ENCODE assay signal across 8 cellular contexts in the genomic region with DNA sequence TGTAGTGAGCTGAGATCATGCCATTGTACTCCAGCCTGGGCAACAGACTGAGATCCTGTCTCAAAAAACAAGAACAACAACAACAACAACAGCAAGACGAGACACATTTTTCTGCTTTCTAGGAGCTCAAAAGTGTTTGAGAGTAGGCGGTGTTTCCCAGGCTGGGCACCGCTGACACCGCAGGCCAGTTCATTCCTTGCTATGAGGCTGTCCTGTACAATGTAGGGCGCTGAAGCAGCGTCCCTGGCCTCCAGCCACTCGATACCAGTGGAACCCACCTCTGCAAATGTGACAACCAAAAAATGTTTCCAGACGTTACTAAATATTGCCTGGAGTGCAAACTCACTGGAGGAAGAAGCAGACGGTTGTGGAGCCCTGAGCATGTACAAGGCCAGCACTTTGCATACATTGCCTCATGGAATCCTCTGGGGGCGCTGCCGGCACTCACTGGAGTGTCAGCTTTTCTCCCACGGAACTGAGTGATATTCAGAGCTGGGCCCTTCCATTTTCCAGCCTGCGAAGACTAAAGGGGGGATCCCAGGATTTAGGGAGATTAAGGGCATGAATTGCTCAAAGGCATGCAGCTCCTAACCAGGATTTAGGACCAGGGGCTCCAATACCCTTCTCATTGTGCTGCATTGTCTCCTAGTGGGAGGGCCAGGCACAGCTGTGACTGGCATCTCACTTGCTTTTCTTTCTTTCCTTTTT. TPM values are rescaled to one million over a fixed set of nuclear protein-coding genes. Genes with fewer than 3 reads are reported as not detected.
A peak's percentile ranks its signal among the peaks of the same experiment; 100 is the strongest.
DNase-seq lines count a peak whose midpoint lies in the region; ATAC-seq and TF ChIP-seq lines count a peak whose summit lies in the region.

No MANE protein-coding gene starts in this region.

- H3K4me3 ChIP-seq in Caco-2 (ENCODE audit: low read depth, low read length) = no peak overlapping the region
- no peak overlapping the region for H3K4me3 ChIP-seq in cardiac muscle cell

- H3K36me3 ChIP-seq in Caco-2 (ENCODE audit: control insufficient read depth, insufficient read depth, low read length) (no peaks in the 10 kb centered on the region), cardiac muscle cell (no peaks in the 10 kb centered on the region)

- CTCF ChIA-PET in Caco-2 (lab: Charles Lee) = interaction anchor here (0.5 to 1.5 kb wide), 12 partner anchors 9 to 97 kb away, joined by 3 to 11 read pairs (median 3); a partner anchor contains a TSS

- DNase-seq in Caco-2 = peak in 1 of 2 experiments; percentile 55
- DNase-seq in HUDEP-2 (lab: John Stamatoyannopoulos, UW; ENCODE audit: unreplicated experiment in 76 of 76) = peak in 55 of 76 experiments; percentile 19 to 72 (median 53)
- peak; percentile 78 for DNase-seq in SIG-M5 treated with dmso at 0.1 percent for 504 hours (lab: John Stamatoyannopoulos, UW; ENCODE audit: unreplicated experiment)
- peak; percentile 78 to 89 for DNase-seq in cardiac muscle cell (ENCODE audit: low read depth in 1 of 2, low spot score in 1 of 2)
- peak; percentile 91 for DNase-seq in posterior vena cava (ENCODE audit: low spot score)
- DNase-seq in DMS79 (lab: John Stamatoyannopoulos, UW) = no peak

- no peaks in the 10 kb centered on the region for H3K9me3 ChIP-seq in Caco-2
- no peaks in the 10 kb centered on the region for H3K9me3 ChIP-seq in cardiac muscle cell (ENCODE audit: low read depth)

- H3K9me3 Mint-ChIP-seq in Caco-2 (ENCODE audit: unreplicated experiment) = no peaks in the 10 kb centered on the region
- H3K9me3 Mint-ChIP-seq in activated naive CD4-positive, alpha-beta T cell treated with anti-CD3 and anti-CD28 coated beads, Interleukin-2, amount 50 U/mL, for 24 hours = no peaks in the 10 kb centered on the region

- peaks cover 8% of the 10 kb centered on the region for H3K36me3 Mint-ChIP-seq in Caco-2 (ENCODE audit: insufficient read depth, unreplicated experiment)
- no peaks in the 10 kb centered on the region for H3K36me3 Mint-ChIP-seq in activated naive CD4-positive, alpha-beta T cell treated with anti-CD3 and anti-CD28 coated beads, Interleukin-2, amount 50 U/mL, for 24 hours

- H3K27ac Mint-ChIP-seq in Caco-2 (ENCODE audit: unreplicated experiment) = no peak overlapping the region
- peak overlapping the region; percentile 35 for H3K27ac Mint-ChIP-seq in activated naive CD4-positive, alpha-beta T cell treated with anti-CD3 and anti-CD28 coated beads, Interleukin-2, amount 50 U/mL, for 24 hours

- H3K27ac ChIP-seq in cardiac muscle cell = peak overlapping the region; percentile 22

- POLR2A ChIA-PET in Caco-2 (lab: Charles Lee) = no interaction called here

- ATAC-seq in HG02763 (IDR thresholded peaks at IDR 0.05; ENCODE audit: unreplicated experiment) = no peak

- no peaks in the 10 kb centered on the region for H3K27me3 Mint-ChIP-seq in Caco-2 (ENCODE audit: insufficient read depth, unreplicated experiment)
- no peaks in the 10 kb centered on the region for H3K27me3 Mint-ChIP-seq in activated naive CD4-positive, alpha-beta T cell treated with anti-CD3 and anti-CD28 coated beads, Interleukin-2, amount 50 U/mL, for 24 hours

- H3K4me1 Mint-ChIP-seq in Caco-2 (ENCODE audit: low read depth, unreplicated experiment) = peaks cover 30% of the 10 kb centered on the region
- H3K4me1 Mint-ChIP-seq in activated naive CD4-positive, alpha-beta T cell treated with anti-CD3 and anti-CD28 coated beads, Interleukin-2, amount 50 U/mL, for 24 hours = peaks cover 17% of the 10 kb centered on the region

- no peak overlapping the region for H3K4me3 Mint-ChIP-seq in Caco-2 (ENCODE audit: unreplicated experiment)
- H3K4me3 Mint-ChIP-seq in activated naive CD4-positive, alpha-beta T cell treated with anti-CD3 and anti-CD28 coated beads, Interleukin-2, amount 50 U/mL, for 24 hours = no peak overlapping the region

- intact Hi-C loops in Caco-2 (cut with micrococcal nuclease; ENCODE audit: unreplicated experiment) (no loop called here), posterior vena cava (cut with DNase I) (no loop called here)

- H3K4me1 ChIP-seq in Caco-2 (peaks cover 6% of the 10 kb centered on the region; the same call in 1 of the 2 replicates), cardiac muscle cell (ENCODE audit: low read depth) (peaks cover 21% of the 10 kb centered on the region)

- no peaks in the 10 kb centered on the region for H3K27me3 ChIP-seq in Caco-2 (replicated peaks; ENCODE audit: control insufficient read depth, insufficient read depth, low read length)
- no peaks in the 10 kb centered on the region for H3K27me3 ChIP-seq in cardiac muscle cell

- peak; percentile 48 to 55 for TF ChIP-seq CTCF in Caco-2 (IDR thresholded peaks at IDR 0.05; ENCODE audit: insufficient read depth in 1 of 2, low read depth in 1 of 2, low read length in 1 of 2, severe bottlenecking in 1 of 2, unreplicated experiment in 1 of 2)
- TF ChIP-seq CTCF in cardiac muscle cell (IDR thresholded peaks at IDR 0.05; ENCODE audit: low read depth, low read length) = peak; percentile 90

- BruUV-seq in Caco-2 (replicated peaks; lab: Mats Ljungman, UMichigan) = no TSS peak

RNA-seq across cellular contexts. Expression of a gene that starts 5.8 kb away (rescaled TPM):
- total RNA-seq in Caco-2 (2022) = 47.4 and 49.4 TPM in 2 replicates
- 27.2 and 31.2 TPM in 2 replicates for total RNA-seq in cardiac muscle cell
- polyA plus RNA-seq in cardiac muscle cell = 29.1 and 33.7 TPM in 2 replicates
- 10 to 100 TPM; 16.5 to 16.8 TPM for total RNA-seq in posterior vena cava

RNA-seq across cellular contexts. Expression of a gene that starts 24.1 kb away (rescaled TPM):
- total RNA-seq in Caco-2 (2022) (610 and 647 TPM in 2 replicates), cardiac muscle cell (283 and 375 TPM in 2 replicates), posterior vena cava (100 to 1,000 TPM; 414 to 565 TPM)
- 194 and 203 TPM in 2 replicates for polyA plus RNA-seq in cardiac muscle cell

RNA-seq across cellular contexts. Expression of a gene that starts 36.3 kb away (rescaled TPM):
- 85.8 and 88.0 TPM in 2 replicates for total RNA-seq in Caco-2 (2022)
- total RNA-seq in cardiac muscle cell = 144 and 169 TPM in 2 replicates
- polyA plus RNA-seq in cardiac muscle cell = 112 and 150 TPM in 2 replicates
- total RNA-seq in posterior vena cava = 10 to 100 TPM; 49.9 to 54.4 TPM

RNA-seq across cellular contexts. Expression of a gene that starts 39.5 kb away (rescaled TPM):
- total RNA-seq in Caco-2 (2022) (15.5 and 16.6 TPM in 2 replicates), cardiac muscle cell (31.4 and 38.0 TPM in 2 replicates), posterior vena cava (1 to 10 TPM; 2.3 to 3.2 TPM)
- 9.9 and 12.3 TPM in 2 replicates for polyA plus RNA-seq in cardiac muscle cell
